Comparison of ENCODE assay signal across 1 cellular context in genomic region chr1:121224714-121225113, GRCh38.
TF ChIP-seq lines count a peak whose summit lies in the region.

No MANE protein-coding gene starts in this region.

TF ChIP-seq in HepG2, 621 proteins besides CTCF, POLR2A, EP300 and RAD21:
- TF ChIP-seq ARID5B (CRISPR knock-in tag; IDR thresholded peaks at IDR 0.05), result 0 out of 2 replicates have a peak, but pooled peaks have one; percentile 8
